Comparison of ENCODE assay signal across 2 cellular contexts in genomic region chr13:19957320-19958118, GRCh38.
TF ChIP-seq lines count a peak whose summit lies in the region.

No MANE protein-coding gene starts in this region.

TF ChIP-seq in HCT116, 20 proteins besides CTCF, POLR2A, EP300 and RAD21:
- TF ChIP-seq ZBTB33 (IDR thresholded peaks at IDR 0.05; ENCODE audit: extremely low read depth, insufficient replicate concordance, low read length) = no peak
- no peak for TF ChIP-seq SRF (IDR thresholded peaks at IDR 0.05; ENCODE audit: low read depth)
- no peak for TF ChIP-seq FOSL1 (IDR thresholded peaks at IDR 0.05; ENCODE audit: low read depth)
- TF ChIP-seq SIN3A (IDR thresholded peaks at IDR 0.05; ENCODE audit: low read depth) = no peak
- TF ChIP-seq ZNF274 (IDR thresholded peaks at IDR 0.05; ENCODE audit: low read depth, low read length) = no peak

TF ChIP-seq in GM12878, 131 proteins besides CTCF, POLR2A, EP300 and RAD21 (continued from another document):
- TF ChIP-seq BHLHE40 (IDR thresholded peaks at IDR 0.05; ENCODE audit: borderline replicate concordance in 1 of 2, low read depth in 2 of 2, low read length in 1 of 2) = peak in 1 of 2 experiments; percentile 4; a peak in 1 of 4 replicates
- peak; percentile 30; the same call in 1 of the 2 replicates for TF ChIP-seq RELB (IDR thresholded peaks at IDR 0.05; ENCODE audit: low read depth)
- TF ChIP-seq EED (IDR thresholded peaks at IDR 0.05; ENCODE audit: low read depth) = peak; percentile 35; the same call in 1 of the 2 replicates
- TF ChIP-seq PBX3 (IDR thresholded peaks at IDR 0.05; ENCODE audit: insufficient replicate concordance, low read depth, low read length) = no peak
- TF ChIP-seq ZNF687 (IDR thresholded peaks at IDR 0.05) = 0 out of 2 replicates have a peak, but pooled peaks have one; percentile 51
- TF ChIP-seq EGR1 (IDR thresholded peaks at IDR 0.05; ENCODE audit: borderline replicate concordance in 1 of 2, low read depth in 2 of 2, low read length in 2 of 2) = no peak
- peak; percentile 75 for TF ChIP-seq MEF2B (IDR thresholded peaks at IDR 0.05; ENCODE audit: partially characterized antibody, poor library complexity, severe bottlenecking)
- no peak for TF ChIP-seq HDAC2 (IDR thresholded peaks at IDR 0.05)
- TF ChIP-seq IKZF1 (conservative IDR thresholded peaks at IDR 0.05) = peak; percentile 57; the same call in 1 of the 2 replicates
- TF ChIP-seq SRF (IDR thresholded peaks at IDR 0.05; ENCODE audit: low read depth in 2 of 2, low read length in 2 of 2) = no peak
- peak; percentile 88 for TF ChIP-seq ZSCAN29 (IDR thresholded peaks at IDR 0.05)
- TF ChIP-seq SPI1 (IDR thresholded peaks at IDR 0.05; ENCODE audit: borderline replicate concordance, insufficient read depth, low read depth, low read length) = peak; percentile 1; the same call in 1 of the 2 replicates
- TF ChIP-seq YY1 (IDR thresholded peaks at IDR 0.05; ENCODE audit: low read depth, low read length) = peak; percentile 86
- TF ChIP-seq RUNX3 (IDR thresholded peaks at IDR 0.05; ENCODE audit: low read length) = peak; percentile 28
- peak; percentile 9 for TF ChIP-seq MYC (IDR thresholded peaks at IDR 0.05; ENCODE audit: insufficient read depth, insufficient read length, insufficient replicate concordance, low read length, severe bottlenecking)
- TF ChIP-seq CREB1 (IDR thresholded peaks at IDR 0.05; ENCODE audit: low read depth) = peak; percentile 96
- TF ChIP-seq TCF3 (IDR thresholded peaks at IDR 0.05; ENCODE audit: borderline replicate concordance, insufficient read depth, low read depth, low read length) = 0 out of 2 replicates have a peak, but pooled peaks have one; percentile 32
- 0 out of 2 replicates have a peak, but pooled peaks have one; percentile 53 for TF ChIP-seq SMARCA5 (IDR thresholded peaks at IDR 0.05)
- peak; percentile 76 for TF ChIP-seq PML (IDR thresholded peaks at IDR 0.05; ENCODE audit: low read length)
- 0 out of 2 replicates have a peak, but pooled peaks have one; percentile 31 for TF ChIP-seq ATF7 (IDR thresholded peaks at IDR 0.05; ENCODE audit: low read depth)
- no peak for TF ChIP-seq HSF1 (IDR thresholded peaks at IDR 0.05; ENCODE audit: low read depth, low read length)
- TF ChIP-seq KLF5 (IDR thresholded peaks at IDR 0.05; ENCODE audit: partially characterized antibody) = peak; percentile 52
- TF ChIP-seq GATAD2B (conservative IDR thresholded peaks at IDR 0.05; ENCODE audit: low read depth) = 0 out of 2 replicates have a peak, but pooled peaks have one; percentile 56
- peak; percentile 54; the same call in 1 of the 2 replicates for TF ChIP-seq CBX5 (IDR thresholded peaks at IDR 0.05; ENCODE audit: low read depth)
- TF ChIP-seq STAT3 (IDR thresholded peaks at IDR 0.05; ENCODE audit: low read depth, low read length) = no peak
- 0 out of 2 replicates have a peak, but pooled peaks have one; percentile 20 for TF ChIP-seq MXI1 (IDR thresholded peaks at IDR 0.05; ENCODE audit: low read depth, low read length)
- TF ChIP-seq RAD51 (IDR thresholded peaks at IDR 0.05) = no peak
- peak; percentile 14; the same call in 1 of the 2 replicates for TF ChIP-seq HCFC1 (IDR thresholded peaks at IDR 0.05; ENCODE audit: low read length)
- TF ChIP-seq CHD2 (IDR thresholded peaks at IDR 0.05; ENCODE audit: borderline replicate concordance, low read depth, low read length) = 0 out of 2 replicates have a peak, but pooled peaks have one; percentile 27
- 0 out of 2 replicates have a peak, but pooled peaks have one; percentile 48 for TF ChIP-seq LARP7 (IDR thresholded peaks at IDR 0.05)
- TF ChIP-seq MTA2 (IDR thresholded peaks at IDR 0.05; ENCODE audit: low read depth) = peak; percentile 12; the same call in 1 of the 2 replicates
- peak; percentile 20 for TF ChIP-seq RELA (IDR thresholded peaks at IDR 0.05; ENCODE audit: borderline replicate concordance, partially characterized antibody)
